ENCODE assay signal across 1 cellular context in genomic region chr16:19672378-19672777, GRCh38.
TF ChIP-seq lines count a peak whose summit lies in the region.

No MANE protein-coding gene starts in this region.

TF ChIP-seq in GM23338, 12 proteins besides CTCF, POLR2A, EP300 and RAD21 (continued from another document):
- TF ChIP-seq ZNF462 (CRISPR knock-in tag; IDR thresholded peaks at IDR 0.05) = no peak
- TF ChIP-seq STAT1 (IDR thresholded peaks at IDR 0.05; ENCODE audit: unreplicated experiment) = no peak
- no peak for TF ChIP-seq POLR2AphosphoS5 (IDR thresholded peaks at IDR 0.05; ENCODE audit: low read depth)
- no peak for TF ChIP-seq JUNB (IDR thresholded peaks at IDR 0.05; ENCODE audit: unreplicated experiment)
- no peak for TF ChIP-seq CREB1 (CRISPR knock-in tag; IDR thresholded peaks at IDR 0.05; ENCODE audit: low read depth)
- no peak for TF ChIP-seq NANOG (IDR thresholded peaks at IDR 0.05; ENCODE audit: borderline replicate concordance)
- TF ChIP-seq EZH2phosphoT487 (IDR thresholded peaks at IDR 0.05; ENCODE audit: unreplicated experiment) = no peak
